Comparison of ENCODE assay signal across 13 cellular contexts in genomic region chr5:107155667-107156066, GRCh38.
"Had no signal": no experiment of that assay in that cellular context is flagged by ENCODE, and none has a peak within 500 bp of the region (broad histone marks: within the 10 kb centered on the region; RNA-seq: fewer than 3 reads in every experiment).

No MANE protein-coding gene starts in this region.

- H3K27ac ChIP-seq: brain microvascular endothelial cell, esophagus squamous epithelium, right atrium auricular region, suprapubic skin had no signal

- H3K4me1 ChIP-seq: esophagus squamous epithelium, right atrium auricular region, suprapubic skin had no signal

- H3K27me3 ChIP-seq: brain microvascular endothelial cell, esophagus squamous epithelium, right atrium auricular region, suprapubic skin had no signal

- H3K4me3 ChIP-seq: esophagus squamous epithelium, right atrium auricular region, suprapubic skin had no signal

- H3K9me3 ChIP-seq: esophagus squamous epithelium, right atrium auricular region, suprapubic skin had no signal

- H3K36me3 ChIP-seq: brain microvascular endothelial cell, esophagus squamous epithelium, right atrium auricular region, suprapubic skin had no signal

- DNase-seq: activated CD4-positive, CD25-positive, alpha-beta regulatory T cell treated with anti-CD3 and anti-CD28 coated beads, Interleukin-2, amount 50 U/mL, for 72 hours; activated naive CD8-positive, alpha-beta T cell treated with anti-CD3 and anti-CD28 coated beads, Interleukin-2, amount 10 ng/mL, durations not matched to agents 7 days and 5 days; brain microvascular endothelial cell; cortex of kidney; effector CD4-positive, alpha-beta T cell; esophagus squamous epithelium; left ventricle myocardium superior; mesendoderm; stimulated activated CD4-positive, alpha-beta T cell treated with anti-CD3 and anti-CD28 coated beads, Interleukin-4, amount 100 ng/mL, for 4 hours; stimulated activated CD8-positive, alpha-beta memory T cell treated with anti-CD3 and anti-CD28 coated beads, Interleukin-4, amount 100 ng/mL, for 48 hours; stimulated activated naive CD8-positive, alpha-beta T cell treated with anti-CD3 and anti-CD28 coated beads, Interleukin-15, Interleukin-2, amounts not matched to agents 100 U/mL and 50 U/mL, for 24 hours had no signal
